In the genomic region with DNA sequence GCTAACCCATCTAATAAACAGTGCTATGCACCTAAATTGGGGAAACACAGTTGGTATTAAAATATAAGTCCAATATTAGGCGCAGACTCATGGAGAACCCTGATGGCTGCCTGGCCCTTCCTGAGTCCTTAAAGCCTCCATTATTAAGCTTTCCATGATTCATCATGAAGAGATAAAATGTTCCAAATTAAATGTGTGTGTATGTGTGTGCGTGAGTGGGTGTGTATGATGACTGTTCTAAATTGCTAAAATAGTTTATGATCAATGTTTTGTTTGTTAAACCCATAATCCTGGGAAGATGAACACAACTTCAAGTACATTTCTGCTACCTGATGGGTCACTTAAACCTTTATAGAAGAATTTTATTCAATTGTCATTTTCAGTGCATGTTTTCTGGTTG, we compare ENCODE assay signal across 24 cellular contexts.
"Had no signal": no experiment of that assay in that cellular context is flagged by ENCODE, and none has a peak within 500 bp of the region (broad histone marks: within the 10 kb centered on the region; RNA-seq: fewer than 3 reads in every experiment).

No MANE protein-coding gene starts in this region.

- H3K4me2 ChIP-seq: KMS-11 had no signal

- H3K9me3 ChIP-seq: MG63, Peyer's patch had no signal

- DNase-seq: activated CD4-positive, alpha-beta memory T cell treated with anti-CD3 and anti-CD28 coated beads for 36 hours; activated CD4-positive, alpha-beta T cell treated with anti-CD3 and anti-CD28 coated beads, Interleukin-2, amount 10 ng/mL, durations not matched to agents 24 days and 14 days; activated gamma-delta T cell; activated naive CD4-positive, alpha-beta T cell treated with anti-CD3 and anti-CD28 coated beads for 36 hours; activated T-cell treated with anti-CD3 and anti-CD28 coated beads for 4 hours; activated T-cell treated with anti-CD3 and anti-CD28 coated beads, Interleukin-2, amount 50 U/mL, for 48 hours; brain microvascular endothelial cell; cerebellar nuclear complex; MG63; NCI-H1092 treated with DMSO at 0.1 percent for 48 hours; NCI-H1417 treated with DMSO at 0.1 percent for 48 hours; NCI-H1694 treated with DMSO at 0.1 percent for 48 hours; NCI-H2029 treated with DMSO at 0.1 percent for 48 hours; NCI-H345; NCI-H510A; NCI-H69; Peyer's patch; SHP77 treated with DMSO at 0.1 percent for 48 hours had no signal

- H3K4me3 Mint-ChIP-seq: activated CD4-positive, alpha-beta memory T cell treated with anti-CD3 and anti-CD28 coated beads for 36 hours; activated CD4-positive, alpha-beta T cell treated with anti-CD3 and anti-CD28 coated beads, Interleukin-2, amount 10 ng/mL, durations not matched to agents 24 days and 14 days; activated naive CD4-positive, alpha-beta T cell treated with anti-CD3 and anti-CD28 coated beads for 36 hours; activated naive CD8-positive, alpha-beta T cell; activated T-helper 17 cell treated with anti-CD3 and anti-CD28 coated beads, Interleukin-2, amount 50 U/mL, for 72 hours; IgD-negative memory B cell; T-helper 1 cell treated with Interleukin-12 subunit alpha and Interleukin-12 subunit beta and Interleukin-4 antibody, amounts not matched to agents 30 μg/mL and 1 μg/mL, for 36 hours had no signal

- H3K36me3 ChIP-seq: brain microvascular endothelial cell, MG63, Peyer's patch had no signal

- H3K27me3 ChIP-seq: brain microvascular endothelial cell, MG63, Peyer's patch had no signal

- H3K9me3 Mint-ChIP-seq: activated CD4-positive, alpha-beta memory T cell treated with anti-CD3 and anti-CD28 coated beads for 36 hours; activated CD4-positive, alpha-beta T cell treated with anti-CD3 and anti-CD28 coated beads, Interleukin-2, amount 10 ng/mL, durations not matched to agents 24 days and 14 days; activated naive CD4-positive, alpha-beta T cell treated with anti-CD3 and anti-CD28 coated beads for 36 hours; activated T-helper 17 cell treated with anti-CD3 and anti-CD28 coated beads, Interleukin-2, amount 50 U/mL, for 72 hours; IgD-negative memory B cell; T-helper 1 cell treated with Interleukin-12 subunit alpha and Interleukin-12 subunit beta and Interleukin-4 antibody, amounts not matched to agents 30 μg/mL and 1 μg/mL, for 36 hours had no signal

- H3K4me1 Mint-ChIP-seq: activated CD4-positive, alpha-beta T cell treated with anti-CD3 and anti-CD28 coated beads, Interleukin-2, amount 10 ng/mL, durations not matched to agents 24 days and 14 days; activated T-helper 17 cell treated with anti-CD3 and anti-CD28 coated beads, Interleukin-2, amount 50 U/mL, for 72 hours had no signal

- H3K27ac ChIP-seq: brain microvascular endothelial cell, KMS-11, Peyer's patch had no signal

- H3K27me3 Mint-ChIP-seq: activated CD4-positive, alpha-beta memory T cell treated with anti-CD3 and anti-CD28 coated beads for 36 hours; activated CD4-positive, alpha-beta T cell treated with anti-CD3 and anti-CD28 coated beads, Interleukin-2, amount 10 ng/mL, durations not matched to agents 24 days and 14 days; activated naive CD8-positive, alpha-beta T cell; activated T-helper 17 cell treated with anti-CD3 and anti-CD28 coated beads, Interleukin-2, amount 50 U/mL, for 72 hours; IgD-negative memory B cell had no signal

- H3K4me3 ChIP-seq: MG63, Peyer's patch had no signal

- ATAC-seq: activated CD4-positive, CD25-positive, alpha-beta regulatory T cell treated with anti-CD3 and anti-CD28 coated beads, Interleukin-2, amount 50 U/mL, for 24 hours; activated T-helper 17 cell treated with anti-CD3 and anti-CD28 coated beads, Interleukin-2, amount 50 U/mL, for 72 hours had no signal

- H3K27ac Mint-ChIP-seq: activated CD4-positive, alpha-beta memory T cell treated with anti-CD3 and anti-CD28 coated beads for 36 hours; activated CD4-positive, alpha-beta T cell treated with anti-CD3 and anti-CD28 coated beads, Interleukin-2, amount 10 ng/mL, durations not matched to agents 24 days and 14 days; activated naive CD4-positive, alpha-beta T cell treated with anti-CD3 and anti-CD28 coated beads for 36 hours; activated naive CD8-positive, alpha-beta T cell; activated T-helper 17 cell treated with anti-CD3 and anti-CD28 coated beads, Interleukin-2, amount 50 U/mL, for 72 hours; IgD-negative memory B cell; T-helper 1 cell treated with Interleukin-12 subunit alpha and Interleukin-12 subunit beta and Interleukin-4 antibody, amounts not matched to agents 30 μg/mL and 1 μg/mL, for 36 hours had no signal

- H3K9ac ChIP-seq: KMS-11 had no signal

- H3K36me3 Mint-ChIP-seq: activated CD4-positive, alpha-beta memory T cell treated with anti-CD3 and anti-CD28 coated beads for 36 hours; activated naive CD8-positive, alpha-beta T cell had no signal
